In the genomic region with DNA sequence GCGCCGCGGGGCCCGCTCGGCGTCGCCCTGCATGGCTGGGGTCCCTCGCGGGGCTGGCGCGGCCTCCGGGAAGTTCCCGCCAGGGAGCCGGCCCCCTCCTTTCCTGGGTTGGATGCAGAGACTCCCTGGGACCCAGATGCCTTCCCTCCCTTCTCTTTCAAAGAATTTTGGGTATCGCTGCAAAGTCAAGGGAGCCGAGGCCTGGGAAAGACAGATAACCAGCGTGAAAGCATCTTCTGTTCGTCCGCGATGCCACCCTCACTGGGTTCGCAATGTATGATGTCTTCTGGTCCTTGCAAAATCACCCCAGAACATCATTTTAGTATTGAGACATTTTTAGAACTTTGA, we compare ENCODE assay signal across 8 cellular contexts. TPM values are rescaled to one million over a fixed set of nuclear protein-coding genes. Genes with fewer than 3 reads are reported as not detected.
DNase-seq lines count a peak whose midpoint lies in the region; ATAC-seq and TF ChIP-seq lines count a peak whose summit lies in the region.

No MANE protein-coding gene starts in this region.

- H3K27me3 Mint-ChIP-seq in CD8-positive, alpha-beta T cell (ENCODE audit: low read depth): peaks cover 67% of the 10 kb centered on the region

- no peaks in the 10 kb centered on the region for H3K36me3 Mint-ChIP-seq in CD8-positive, alpha-beta T cell

- no peaks in the 10 kb centered on the region for H3K4me1 ChIP-seq in CD8-positive, alpha-beta T cell (ENCODE audit: insufficient read depth, low read length)
- H3K4me1 ChIP-seq in ectodermal cell (ENCODE audit: control insufficient read depth, insufficient read depth, low read length): no peaks in the 10 kb centered on the region
- no peaks in the 10 kb centered on the region for H3K4me1 ChIP-seq in neuron (ENCODE audit: insufficient read depth, low read length)

- intact Hi-C loops in CD8-positive, alpha-beta T cell (cut with DNase I, micrococcal nuclease): no loop called here

- no peak overlapping the region for H3K27ac ChIP-seq in CD8-positive, alpha-beta T cell (ENCODE audit: low read depth, low read length)
- H3K27ac ChIP-seq in ectodermal cell (ENCODE audit: insufficient read depth, low read depth, low read length, poor library complexity, severe bottlenecking): no peak overlapping the region

- POLR2A ChIA-PET in CD8-positive, alpha-beta T cell (lab: Charles Lee): no interaction called here

- peaks cover 6% of the 10 kb centered on the region for H3K27me3 ChIP-seq in CD8-positive, alpha-beta T cell (ENCODE audit: insufficient read depth, low read length)
- H3K27me3 ChIP-seq in ectodermal cell (ENCODE audit: control insufficient read depth, insufficient read depth, low read length, poor library complexity, severe bottlenecking) (peaks cover 47% of the 10 kb centered on the region), neuron (ENCODE audit: insufficient read depth, low read length) (peaks cover 39% of the 10 kb centered on the region)

- H2AFZ ChIP-seq in neuron (ENCODE audit: low read depth, low read length): peak overlapping the region; percentile 53

- CTCF ChIA-PET in CD8-positive, alpha-beta T cell (lab: Charles Lee): no interaction called here

- peaks cover 4% of the 10 kb centered on the region for H3K9me3 Mint-ChIP-seq in CD8-positive, alpha-beta T cell

- no peaks in the 10 kb centered on the region for H3K36me3 ChIP-seq in CD8-positive, alpha-beta T cell (ENCODE audit: insufficient read depth, low read length)
- H3K36me3 ChIP-seq in ectodermal cell (ENCODE audit: control insufficient read depth, insufficient read depth, low read length) (no peaks in the 10 kb centered on the region), neuron (ENCODE audit: insufficient read depth, low read length) (no peaks in the 10 kb centered on the region)

- H3K4me1 Mint-ChIP-seq in CD8-positive, alpha-beta T cell (ENCODE audit: low read depth): peaks cover 5% of the 10 kb centered on the region

- WGBS in ectodermal cell, 2 experiments: 14% methylated on average over 21 of the region's 21 CpGs

- no peak for TF ChIP-seq CTCF in CD8-positive, alpha-beta T cell (IDR thresholded peaks at IDR 0.05)

- no peak overlapping the region for H3K27ac Mint-ChIP-seq in CD8-positive, alpha-beta T cell

- ATAC-seq in CD8-positive, alpha-beta T cell: no peak
- ATAC-seq in HG03139 (IDR thresholded peaks at IDR 0.05; ENCODE audit: unreplicated experiment) (peak; percentile 1), GM18861 (IDR thresholded peaks at IDR 0.05; ENCODE audit: unreplicated experiment) (no peak), GM19467 (IDR thresholded peaks at IDR 0.05; ENCODE audit: unreplicated experiment) (no peak)

- H3K4me3 ChIP-seq in CD8-positive, alpha-beta T cell (ENCODE audit: low read depth, low read length): no peak overlapping the region
- peak overlapping the region; percentile 36 for H3K4me3 ChIP-seq in ectodermal cell (ENCODE audit: insufficient read depth, low read depth, low read length)
- H3K4me3 ChIP-seq in neuron (ENCODE audit: low read length): no peak overlapping the region

- no peaks in the 10 kb centered on the region for H3K9me3 ChIP-seq in CD8-positive, alpha-beta T cell (ENCODE audit: low read length)
- no peaks in the 10 kb centered on the region for H3K9me3 ChIP-seq in ectodermal cell (ENCODE audit: control insufficient read depth, low read length)
- peaks cover 9% of the 10 kb centered on the region for H3K9me3 ChIP-seq in neuron (ENCODE audit: low read length)

- DNase-seq in CD8-positive, alpha-beta T cell: no peak
- no peak for DNase-seq in cerebellar cortex (ENCODE audit: low spot score)
- DNase-seq in DMS114 treated with DMSO at 0.1 percent for 48 hours (lab: John Stamatoyannopoulos, UW; ENCODE audit: unreplicated experiment): no peak

- peak overlapping the region; percentile 71 for H3K4me3 Mint-ChIP-seq in CD8-positive, alpha-beta T cell

RNA-seq across cellular contexts. Expression of gene IRAK3, which starts 0.4 kb away (rescaled TPM):
- total RNA-seq in CD8-positive, alpha-beta T cell: under 1 TPM in 1 of 2 experiments, not detected in 1; 0.08 TPM
- 0.39 TPM for polyA plus RNA-seq in ectodermal cell (2013, experiment 1 of 4)
- 0.50 TPM for polyA plus RNA-seq in ectodermal cell (2013, experiment 2 of 4)
- 0.59 TPM for polyA plus RNA-seq in ectodermal cell (2013, experiment 3 of 4)
- polyA plus RNA-seq in ectodermal cell (2013, experiment 4 of 4): 0.49 TPM

RNA-seq across cellular contexts. Expression of gene TMBIM4, which starts 19.7 kb away (rescaled TPM):
- 10 to 100 TPM; 22.4 to 22.7 TPM for total RNA-seq in CD8-positive, alpha-beta T cell
- polyA plus RNA-seq in ectodermal cell (2013, experiment 1 of 4): 58.7 TPM
- polyA plus RNA-seq in ectodermal cell (2013, experiment 2 of 4): 59.7 TPM
- 53.0 TPM for polyA plus RNA-seq in ectodermal cell (2013, experiment 3 of 4)
- 61.4 TPM for polyA plus RNA-seq in ectodermal cell (2013, experiment 4 of 4)

RNA-seq across cellular contexts. Expression of gene LLPH, which starts 58.9 kb away (rescaled TPM):
- 10 to 100 TPM; 29.1 to 30.9 TPM for total RNA-seq in CD8-positive, alpha-beta T cell
- polyA plus RNA-seq in ectodermal cell (2013, experiment 1 of 4): 21.9 TPM
- 22.3 TPM for polyA plus RNA-seq in ectodermal cell (2013, experiment 2 of 4)
- polyA plus RNA-seq in ectodermal cell (2013, experiment 3 of 4): 17.8 TPM
- 19.5 TPM for polyA plus RNA-seq in ectodermal cell (2013, experiment 4 of 4)
